In the genomic region with DNA sequence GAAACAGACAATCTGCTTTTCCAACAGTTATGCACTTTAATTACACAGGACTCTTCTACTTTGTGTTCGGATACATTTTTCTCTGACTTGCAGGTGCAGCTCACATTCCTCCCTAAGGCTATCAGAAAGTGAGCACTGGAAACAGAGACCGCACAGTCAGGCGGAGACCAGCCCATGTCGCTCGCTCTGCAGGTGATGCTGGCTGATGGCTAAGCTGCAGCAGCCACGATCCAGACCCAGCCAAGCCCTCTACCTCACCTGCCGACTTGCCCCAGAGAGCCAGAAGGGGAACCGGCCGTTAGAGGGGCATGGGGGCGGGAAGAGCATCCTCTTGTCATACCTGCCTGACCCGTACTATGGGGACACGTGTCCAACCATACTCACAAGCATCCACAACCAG, we compare ENCODE assay signal across 21 cellular contexts. TPM values are rescaled to one million over a fixed set of nuclear protein-coding genes. Genes with fewer than 3 reads are reported as not detected.
DNase-seq lines count a peak whose midpoint lies in the region; ATAC-seq, FAIRE-seq and TF ChIP-seq lines count a peak whose summit lies in the region.
"Had no signal": no experiment of that assay in that cellular context is flagged by ENCODE, and none has a peak within 500 bp of the region (broad histone marks: within the 10 kb centered on the region; RNA-seq: fewer than 3 reads in every experiment).

No MANE protein-coding gene starts in this region.

- H3K4me2 ChIP-seq in GM23338 = peak overlapping the region; percentile 19; the same call in 1 of the 2 replicates
- no peak overlapping the region for H3K4me2 ChIP-seq in endothelial cell of umbilical vein (ENCODE audit: insufficient read depth, low read length)
- H3K4me2 ChIP-seq: A549 had no signal

- no peaks in the 10 kb centered on the region for H3K9me1 ChIP-seq in endothelial cell of umbilical vein (replicated peaks; ENCODE audit: control insufficient read depth, extremely low read depth, insufficient read depth, low read length)

- H3K79me2 ChIP-seq in GM23338 (replicated peaks; ENCODE audit: insufficient read depth) = 0 out of 2 replicates have a peak, but pooled peaks cover 2% of the 10 kb centered on the region
- no peaks in the 10 kb centered on the region for H3K79me2 ChIP-seq in endothelial cell of umbilical vein (ENCODE audit: control insufficient read depth, insufficient read depth, low read length)

- H3K36me3 Mint-ChIP-seq in GM23338 (ENCODE audit: low read depth) = peaks cover 31% of the 10 kb centered on the region

- no TSS peak for BruUV-seq in endothelial cell of umbilical vein (replicated peaks; lab: Mats Ljungman, UMichigan)

- no peak overlapping the region for H3K4me3 ChIP-seq in GM23338
- H3K4me3 ChIP-seq in endothelial cell of umbilical vein (replicated peaks in 1 of 3; ENCODE audit: insufficient read depth in 1 of 3, low read depth in 1 of 3, low read length in 3 of 3) = no peak overlapping the region
- H3K4me3 ChIP-seq in sigmoid colon = no peak overlapping the region
- H3K4me3 ChIP-seq in esophagus muscularis mucosa = no peak overlapping the region
- H3K4me3 ChIP-seq: A549, HAP-1 had no signal

- TF ChIP-seq CTCF in GM23338 (conservative IDR thresholded peaks at IDR 0.05; ENCODE audit: low read depth in 2 of 2) = no peak
- TF ChIP-seq CTCF in endothelial cell of umbilical vein (IDR thresholded peaks at IDR 0.05; ENCODE audit: extremely low read depth in 1 of 2, insufficient read depth in 1 of 2, low read depth in 1 of 2, low read length in 2 of 2) = no peak
- TF ChIP-seq CTCF in sigmoid colon (IDR thresholded peaks at IDR 0.05) = no peak
- no peak for TF ChIP-seq CTCF in esophagus muscularis mucosa (IDR thresholded peaks at IDR 0.05)

- peak; percentile 8 for DNase-seq in activated CD8-positive, alpha-beta memory T cell treated with anti-CD3 and anti-CD28 coated beads, Interleukin-2, amount 50 U/mL, for 4 hours
- no peak for DNase-seq in activated CD8-positive, alpha-beta memory T cell treated with anti-CD3 and anti-CD28 coated beads for 24 hours
- DNase-seq in GM23338 (ENCODE audit: low spot score) (no peak), endothelial cell of umbilical vein (ENCODE audit: low read depth, low spot score) (no peak), sigmoid colon (peak; percentile 29), esophagus muscularis mucosa (ENCODE audit: extremely low spot score) (no peak), NCI-H2081 (lab: John Stamatoyannopoulos, UW) (no peak), activated T-cell treated with anti-CD3 and anti-CD28 coated beads for 4 hours (no peak)
- DNase-seq: AML-193; Caco-2; CD4-positive, alpha-beta T cell; DMS153; DMS79; GF-D8; GOT3; IMR-90 had no signal

- H3K27ac Mint-ChIP-seq in GM23338 = no peak overlapping the region
- H3K27ac Mint-ChIP-seq: CD4-positive, alpha-beta T cell had no signal

- POLR2A ChIA-PET in endothelial cell of umbilical vein (lab: Charles Lee) = no interaction called here

- H3K9me3 Mint-ChIP-seq in GM23338 = no peaks in the 10 kb centered on the region; the same call in 2 of the 3 replicates
- H3K9me3 Mint-ChIP-seq: CD4-positive, alpha-beta T cell had no signal

- H3F3A ChIP-seq in GM23338 (replicated peaks; ENCODE audit: low read depth) = no peaks in the 10 kb centered on the region

- no peak overlapping the region for H3K4me3 Mint-ChIP-seq in GM23338
- H3K4me3 Mint-ChIP-seq: CD4-positive, alpha-beta T cell had no signal

- no peaks in the 10 kb centered on the region for H3K27me3 ChIP-seq in GM23338 (ENCODE audit: insufficient read depth)
- H3K27me3 ChIP-seq in endothelial cell of umbilical vein (ENCODE audit: control insufficient read depth in 2 of 2, insufficient read depth in 2 of 2, low read length in 2 of 2) = no peaks in the 10 kb centered on the region
- H3K27me3 ChIP-seq in sigmoid colon = no peaks in the 10 kb centered on the region
- no peaks in the 10 kb centered on the region for H3K27me3 ChIP-seq in esophagus muscularis mucosa

- CTCF ChIA-PET in endothelial cell of umbilical vein (lab: Charles Lee) = interaction anchor here (0.9 to 2.1 kb wide), 3 partner anchors 10 to 344 kb away, joined by 3 to 7 read pairs (median 5); no protein-coding TSS in a partner anchor

- peak; percentile 44 for ATAC-seq in GM23338
- ATAC-seq: A549 had no signal

- peaks cover 11% of the 10 kb centered on the region for H3K27me3 Mint-ChIP-seq in GM23338 (ENCODE audit: insufficient read depth, low read depth, poor library complexity)
- H3K27me3 Mint-ChIP-seq: CD4-positive, alpha-beta T cell had no signal

- H3K4me1 Mint-ChIP-seq in GM23338 = peaks cover 41% of the 10 kb centered on the region

- 0 out of 2 replicates have a peak overlapping the region, but pooled peaks have one; percentile 59 for H3K27ac ChIP-seq in GM23338 (ENCODE audit: low read depth)
- no peak overlapping the region for H3K27ac ChIP-seq in endothelial cell of umbilical vein (ENCODE audit: insufficient read depth, low read depth, low read length)
- no peak overlapping the region for H3K27ac ChIP-seq in sigmoid colon
- H3K27ac ChIP-seq in esophagus muscularis mucosa (replicated peaks in 1 of 4) = no peak overlapping the region
- H3K27ac ChIP-seq: 22Rv1, A549, C4-2B had no signal

- intact Hi-C loops in endothelial cell of umbilical vein (cut with micrococcal nuclease) (no loop called here), sigmoid colon (cut with DNase I) (no loop called here), esophagus muscularis mucosa (cut with DNase I) (no loop called here)

- H3K36me3 ChIP-seq in GM23338 (ENCODE audit: insufficient read depth) = peaks cover 3% of the 10 kb centered on the region; the same call in 1 of the 2 replicates
- H3K36me3 ChIP-seq in endothelial cell of umbilical vein (ENCODE audit: control insufficient read depth in 2 of 2, extremely low read depth in 1 of 2, insufficient read depth in 2 of 2, low read length in 2 of 2) = peaks cover 3 to 27% of the 10 kb centered on the region in 2 experiments
- H3K36me3 ChIP-seq in sigmoid colon = peaks cover 0 to 39% (median 14%) of the 10 kb centered on the region in 4 donors
- peaks cover 8 to 74% (median 49%) of the 10 kb centered on the region in 4 donors for H3K36me3 ChIP-seq in esophagus muscularis mucosa

- no peak overlapping the region for H2AFZ ChIP-seq in GM23338
- H2AFZ ChIP-seq in endothelial cell of umbilical vein (ENCODE audit: low read depth, low read length) = no peak overlapping the region

- H3K4me1 ChIP-seq in GM23338 (ENCODE audit: insufficient read depth) = peaks cover 20% of the 10 kb centered on the region
- H3K4me1 ChIP-seq in endothelial cell of umbilical vein (ENCODE audit: control insufficient read depth, extremely low read depth, insufficient read depth, low read length) = no peaks in the 10 kb centered on the region
- no peaks in the 10 kb centered on the region for H3K4me1 ChIP-seq in sigmoid colon
- H3K4me1 ChIP-seq in esophagus muscularis mucosa = peaks cover 0 to 9% (median 3%) of the 10 kb centered on the region in 4 donors
- H3K4me1 ChIP-seq: A549, Caco-2, HAP-1 had no signal

- peak; percentile 38 for FAIRE-seq in endothelial cell of umbilical vein (lab: Jason Lieb, UNC)
- FAIRE-seq: A549, HTR-8/SVneo had no signal

- H3K9me3 ChIP-seq in endothelial cell of umbilical vein (replicated peaks; ENCODE audit: control insufficient read depth, insufficient read depth, low read length) (no peaks in the 10 kb centered on the region), sigmoid colon (no peaks in the 10 kb centered on the region), esophagus muscularis mucosa (no peaks in the 10 kb centered on the region)
- H3K9me3 ChIP-seq: Caco-2, HAP-1 had no signal

- dilution Hi-C loops in endothelial cell of umbilical vein (cut with MboI; ENCODE audit: extremely low pct_ligation_motif_present, low sequenced_read_pairs) = no loop called here

- no peaks in the 10 kb centered on the region for H3K9me2 ChIP-seq in GM23338 (ENCODE audit: insufficient read depth)

- H3K9ac ChIP-seq in endothelial cell of umbilical vein (replicated peaks; ENCODE audit: extremely low read depth, insufficient read depth, low read length) = no peak overlapping the region

- H4K20me1 ChIP-seq in GM23338 (replicated peaks; ENCODE audit: insufficient read depth) = no peaks in the 10 kb centered on the region; the same call in none of the 2 replicates
- H4K20me1 ChIP-seq in endothelial cell of umbilical vein (replicated peaks; ENCODE audit: control insufficient read depth, extremely low read depth, insufficient read depth, low read length) = no peaks in the 10 kb centered on the region

- WGBS in sigmoid colon, 2 donors = 94% methylated on average over 12 of the region's 12 CpGs
- WGBS in esophagus muscularis mucosa = 90% methylated on average over 12 of the region's 12 CpGs

- TF ChIP-seq EP300 in sigmoid colon (IDR thresholded peaks at IDR 0.05) = no peak
- no peak for TF ChIP-seq EP300 in esophagus muscularis mucosa (IDR thresholded peaks at IDR 0.05)

- no peak for TF ChIP-seq POLR2A in endothelial cell of umbilical vein (IDR thresholded peaks at IDR 0.05; ENCODE audit: low read depth, low read length)
- TF ChIP-seq POLR2A in sigmoid colon (IDR thresholded peaks at IDR 0.05) = no peak
- TF ChIP-seq POLR2A in esophagus muscularis mucosa (IDR thresholded peaks at IDR 0.05; ENCODE audit: low read depth) = no peak

RNA-seq across cellular contexts. Expression of gene MAP1LC3B, which starts 33.8 kb away (rescaled TPM):
- total RNA-seq in GM23338 (2014; rRNA removed; shearing (Covaris generic)) = 35.9 and 42.6 TPM in 2 replicates
- polyA plus RNA-seq in GM23338 (2016; fragmentation: Nextera tagmentation; extraction: Ambion mirVana) (75.0 and 80.2 TPM in 2 replicates), endothelial cell of umbilical vein (33.7 and 40.7 TPM in 2 replicates), sigmoid colon (100 to 1,000 TPM in 1 of 3 donors, 10 to 100 TPM in 2; 48.0 to 137 (median 76.3) TPM)
- total RNA-seq in endothelial cell of umbilical vein (94.5 and 99.9 TPM in 2 replicates), sigmoid colon (10 to 100 TPM; 50.0 to 62.6 (median 62.2) TPM), esophagus muscularis mucosa (10 to 100 TPM; 49.4 to 70.6 (median 57.9) TPM)
- polyA plus RNA-seq in endothelial cell of umbilical vein (2011; cell fraction: cytosol; rRNA removed) = 46.7 and 58.4 TPM in 2 replicates
- 32.9 and 37.4 TPM in 2 replicates for polyA plus RNA-seq in endothelial cell of umbilical vein (2011; cell fraction: nucleus; rRNA removed)
- 157 and 161 TPM in 2 replicates for polyA plus RNA-seq in endothelial cell of umbilical vein (2012)
- 27.2 and 32.8 TPM in 2 replicates for polyA minus RNA-seq in endothelial cell of umbilical vein
- polyA minus RNA-seq in endothelial cell of umbilical vein (2011; cell fraction: cytosol; rRNA and poly(A)+ RNA removed) = 27.1 TPM
- 27.2 and 31.7 TPM in 2 replicates for polyA minus RNA-seq in endothelial cell of umbilical vein (2011; cell fraction: nucleus; rRNA and poly(A)+ RNA removed)

RNA-seq across cellular contexts. Expression of gene FBXO31, which starts 42.4 kb away (rescaled TPM):
- 11.3 and 23.8 TPM in 2 replicates for total RNA-seq in GM23338 (2014; rRNA removed; shearing (Covaris generic))
- 4.5 and 7.0 TPM in 2 replicates for polyA plus RNA-seq in GM23338 (2016; fragmentation: Nextera tagmentation; extraction: Ambion mirVana)
- 28.7 and 31.8 TPM in 2 replicates for total RNA-seq in endothelial cell of umbilical vein
- 17.1 and 19.1 TPM in 2 replicates for polyA plus RNA-seq in endothelial cell of umbilical vein
- 7.9 and 9.7 TPM in 2 replicates for polyA plus RNA-seq in endothelial cell of umbilical vein (2011; cell fraction: cytosol; rRNA removed)
- polyA plus RNA-seq in endothelial cell of umbilical vein (2011; cell fraction: nucleus; rRNA removed) = 53.6 and 60.9 TPM in 2 replicates
- 13.5 and 18.7 TPM in 2 replicates for polyA plus RNA-seq in endothelial cell of umbilical vein (2012)
- polyA minus RNA-seq in endothelial cell of umbilical vein = 21.7 and 24.5 TPM in 2 replicates
- polyA minus RNA-seq in endothelial cell of umbilical vein (2011; cell fraction: cytosol; rRNA and poly(A)+ RNA removed) = 15.0 TPM
- polyA minus RNA-seq in endothelial cell of umbilical vein (2011; cell fraction: nucleus; rRNA and poly(A)+ RNA removed) = 19.8 and 25.0 TPM in 2 replicates
- total RNA-seq in sigmoid colon = 100 to 1,000 TPM in 2 of 4 donors, 10 to 100 TPM in 2; 86.7 to 120 (median 98.4) TPM
- polyA plus RNA-seq in sigmoid colon = 10 to 100 TPM; 15.0 to 40.0 (median 16.2) TPM
- 100 to 1,000 TPM in 2 of 4 donors, 10 to 100 TPM in 2; 68.8 to 173 (median 102) TPM for total RNA-seq in esophagus muscularis mucosa

Comparison
In these comparisons a context has a peak if more than half of its experiments do, and no peak if none do; other contexts are left out.
1. DNase-seq: peak in activated CD8-positive, alpha-beta memory T cell treated with anti-CD3 and anti-CD28 coated beads, Interleukin-2, amount 50 U/mL, for 4 hours (single experiment) and sigmoid colon (single experiment); none in activated CD8-positive, alpha-beta memory T cell treated with anti-CD3 and anti-CD28 coated beads for 24 hours (single experiment), GM23338 (single experiment), endothelial cell of umbilical vein (single experiment), esophagus muscularis mucosa (single experiment), NCI-H2081 (0 of 2) and activated T-cell treated with anti-CD3 and anti-CD28 coated beads for 4 hours (single experiment).